ENCODE assay signal across 13 cellular contexts in the genomic region with DNA sequence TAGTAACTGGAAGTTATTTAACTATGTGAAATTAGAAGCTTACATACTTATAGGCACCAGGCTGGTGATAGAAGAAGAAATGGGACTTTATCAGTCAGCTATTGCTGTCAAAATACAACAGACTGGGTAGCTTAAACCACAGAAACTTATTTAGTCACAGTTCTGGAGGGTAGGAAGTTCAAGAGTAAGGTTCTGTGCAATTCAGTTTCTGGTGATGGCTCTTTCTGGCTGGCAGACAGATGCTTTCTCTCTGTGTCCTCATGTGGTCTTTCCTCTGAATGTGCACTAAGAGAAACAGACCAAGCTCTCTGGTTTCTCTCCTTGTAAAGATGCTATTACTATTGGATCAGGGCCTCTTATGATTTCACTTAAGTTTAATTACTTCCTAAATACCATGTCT.
DNase-seq lines count a peak whose midpoint lies in the region; ATAC-seq, FAIRE-seq and TF ChIP-seq lines count a peak whose summit lies in the region.
"Had no signal": no experiment of that assay in that cellular context is flagged by ENCODE, and none has a peak within 500 bp of the region (broad histone marks: within the 10 kb centered on the region; RNA-seq: fewer than 3 reads in every experiment).

No MANE protein-coding gene starts in this region.

- dilution Hi-C loops in keratinocyte (cut with MboI; ENCODE audit: extremely low pct_ligation_motif_present, low sequenced_read_pairs) = no loop called here

- H2AFZ ChIP-seq in keratinocyte (ENCODE audit: control insufficient read depth, low read length) = peak overlapping the region; percentile 60

- peak overlapping the region; percentile 28 for H3K9ac ChIP-seq in keratinocyte (ENCODE audit: control insufficient read depth, extremely low read depth, insufficient read depth, low read length)

- H3K36me3 ChIP-seq in keratinocyte (ENCODE audit: control insufficient read depth in 2 of 2, extremely low read depth in 1 of 2, insufficient read depth in 2 of 2, low read length in 2 of 2) (no peaks in the 10 kb centered on the region), thyroid gland (no peaks in the 10 kb centered on the region)

- intact Hi-C loops in thyroid gland (cut with DNase I) = no loop called here

- TF ChIP-seq POLR2A in thyroid gland (IDR thresholded peaks at IDR 0.05) = no peak

- ATAC-seq in GM18907 (IDR thresholded peaks at IDR 0.05; ENCODE audit: unreplicated experiment) (peak; percentile 97), HG02588 (IDR thresholded peaks at IDR 0.05; ENCODE audit: unreplicated experiment) (peak; percentile 87), HG03520 (IDR thresholded peaks at IDR 0.05; ENCODE audit: unreplicated experiment) (peak; percentile 80), GM19455 (IDR thresholded peaks at IDR 0.05; ENCODE audit: unreplicated experiment) (no peak)
- ATAC-seq: naive thymus-derived CD4-positive, alpha-beta T cell had no signal

- TF ChIP-seq CTCF in keratinocyte (optimal IDR thresholded peaks at IDR 0.05 in 1 of 3, IDR thresholded peaks at IDR 0.05 in 1 of 3, conservative IDR thresholded peaks at IDR 0.05 in 1 of 3; ENCODE audit: extremely low read depth in 1 of 3, insufficient read depth in 2 of 3, low read length in 3 of 3) = no peak
- no peak for TF ChIP-seq CTCF in thyroid gland (IDR thresholded peaks at IDR 0.05)

- peaks cover 23% of the 10 kb centered on the region for H3K4me1 ChIP-seq in keratinocyte (ENCODE audit: control insufficient read depth, extremely low read depth, insufficient read depth, low read length)
- H3K4me1 ChIP-seq in thyroid gland = no peaks in the 10 kb centered on the region

- no peaks in the 10 kb centered on the region for H3K9me3 ChIP-seq in keratinocyte (ENCODE audit: control insufficient read depth, low read depth, low read length)
- H3K9me3 ChIP-seq in thyroid gland = no peaks in the 10 kb centered on the region

- H3K27ac ChIP-seq in keratinocyte (ENCODE audit: control insufficient read depth, insufficient read depth, low read length) (peak overlapping the region; percentile 61), thyroid gland (no peak overlapping the region)

- peak overlapping the region; percentile 66 for H3K4me2 ChIP-seq in keratinocyte (ENCODE audit: control insufficient read depth, extremely low read depth, insufficient read depth, low read depth, low read length)

- H4K20me1 ChIP-seq in keratinocyte (ENCODE audit: control insufficient read depth, extremely low read depth, insufficient read depth, low read length) = no peaks in the 10 kb centered on the region

- H3K4me3 ChIP-seq in keratinocyte (ENCODE audit: control insufficient read depth in 2 of 3, extremely low read depth in 1 of 3, insufficient read depth in 2 of 3, low read depth in 1 of 3, low read length in 3 of 3) = no peak overlapping the region
- no peak overlapping the region for H3K4me3 ChIP-seq in thyroid gland (replicated peaks in 1 of 3)

- peak; percentile 59 for FAIRE-seq in keratinocyte (lab: Jason Lieb, UNC)
- FAIRE-seq: GM18507, small intestine had no signal

- H3K9me1 ChIP-seq in keratinocyte (ENCODE audit: control insufficient read depth, extremely low read depth, insufficient read depth, low read length) = no peaks in the 10 kb centered on the region

- no peaks in the 10 kb centered on the region for H3K79me2 ChIP-seq in keratinocyte (ENCODE audit: control insufficient read depth, insufficient read depth, low read length)

- DNase-seq in keratinocyte (ENCODE audit: low read depth, low spot score) (no peak), thyroid gland (no peak)
- no peak for DNase-seq in effector CD4-positive, alpha-beta T cell
- no peak for DNase-seq in activated CD4-positive, alpha-beta T cell treated with anti-CD3 and anti-CD28 coated beads for 1 hour
- DNase-seq: activated naive CD4-positive, alpha-beta T cell treated with Interleukin-2 at 50 U/mL for 16 hours; naive thymus-derived CD4-positive, alpha-beta T cell; NCI-H2029; small intestine had no signal

- no peaks in the 10 kb centered on the region for H3K27me3 ChIP-seq in keratinocyte (ENCODE audit: control insufficient read depth, extremely low read depth, insufficient read depth, low read length)
- H3K27me3 ChIP-seq in thyroid gland = no peaks in the 10 kb centered on the region
